ENCODE assay signal across 31 cellular contexts in genomic region chr10:128115356-128115755, GRCh38.
"Had no signal": no experiment of that assay in that cellular context is flagged by ENCODE, and none has a peak within 500 bp of the region (broad histone marks: within the 10 kb centered on the region; RNA-seq: fewer than 3 reads in every experiment).

No MANE protein-coding gene starts in this region.

- H3K9me3 Mint-ChIP-seq: activated CD4-positive, alpha-beta memory T cell treated with anti-CD3 and anti-CD28 coated beads, Interleukin-2, amount 10 ng/mL, durations not matched to agents 7 days and 5 days; activated CD4-positive, alpha-beta T cell treated with anti-CD3 and anti-CD28 coated beads, Interleukin-2, amount 10 ng/mL, durations not matched to agents 24 days and 14 days; activated T-cell treated with anti-CD3 and anti-CD28 coated beads, Interleukin-2, amount 50 U/mL, for 24 hours; dendritic cell treated with granulocyte-macrophage colony-stimulating factor and Interleukin-4, amounts not matched to agents 40 ng/mL and 50 ng/mL, for 4 days; nephron; stimulated activated memory B cell treated with anti-CD40 and anti-IgM and Interleukin-4, amounts not matched to agents 10 μg/mL and 1 μg/mL and 100 μg/mL, for 72 hours; T-helper 1 cell treated with Interleukin-12 subunit alpha and Interleukin-12 subunit beta and Interleukin-4 antibody, amounts not matched to agents 30 μg/mL and 1 μg/mL, for 36 hours had no signal

- DNase-seq: activated CD4-positive, alpha-beta memory T cell treated with anti-CD3 and anti-CD28 coated beads, Interleukin-2, amount 10 ng/mL, durations not matched to agents 7 days and 5 days; activated CD4-positive, alpha-beta T cell treated with anti-CD3 and anti-CD28 coated beads, Interleukin-2, amount 10 ng/mL, durations not matched to agents 24 days and 14 days; activated CD8-positive, alpha-beta memory T cell treated with anti-CD3 and anti-CD28 coated beads, Interleukin-2, amount 50 U/mL, for 48 hours; activated gamma-delta T cell treated with Interleukin-2 at 50 U/mL for 16 hours; activated naive CD4-positive, alpha-beta T cell treated with anti-CD3 and anti-CD28 coated beads, Interleukin-2, amount 50 U/mL, for 16 hours; activated T-cell treated with anti-CD3 and anti-CD28 coated beads, Interleukin-2, amount 50 U/mL, for 24 hours; amniotic stem cell; central memory CD4-positive, alpha-beta T cell; gastrocnemius medialis; glutamatergic neuron; islet precursor cell; left ventricle myocardium inferior; ovary; sigmoid colon; small intestine; stimulated activated CD4-positive, alpha-beta T cell treated with anti-CD3 and anti-CD28 coated beads, Interleukin-1b, Interleukin-23, amount 100 ng/mL, for 48 hours; stimulated activated CD4-positive, alpha-beta T cell treated with anti-CD3 and anti-CD28 coated beads, Interleukin-4, amount 100 ng/mL, for 4 hours; stimulated activated CD8-positive, alpha-beta memory T cell treated with anti-CD3 and anti-CD28 coated beads, Interleukin-4, amount 100 ng/mL, for 48 hours; stomach; T-helper 9 cell; tibial artery; WERI-Rb-1 had no signal

- H3K9me3 ChIP-seq: gastrocnemius medialis, left ventricle myocardium inferior, ovary, sigmoid colon, stomach, tibial artery had no signal

- H3K36me3 Mint-ChIP-seq: stimulated activated memory B cell treated with anti-CD40 and anti-IgM and Interleukin-4, amounts not matched to agents 10 μg/mL and 1 μg/mL and 100 μg/mL, for 72 hours had no signal

- H3K4me3 ChIP-seq: gastrocnemius medialis, left ventricle myocardium inferior, lung, ovary, sigmoid colon, stomach, tibial artery had no signal

- H3K4me3 Mint-ChIP-seq: activated CD4-positive, alpha-beta memory T cell treated with anti-CD3 and anti-CD28 coated beads, Interleukin-2, amount 10 ng/mL, durations not matched to agents 7 days and 5 days; activated CD4-positive, alpha-beta T cell treated with anti-CD3 and anti-CD28 coated beads, Interleukin-2, amount 10 ng/mL, durations not matched to agents 24 days and 14 days; activated T-cell treated with anti-CD3 and anti-CD28 coated beads, Interleukin-2, amount 50 U/mL, for 24 hours; dendritic cell treated with granulocyte-macrophage colony-stimulating factor and Interleukin-4, amounts not matched to agents 40 ng/mL and 50 ng/mL, for 4 days; nephron; stimulated activated memory B cell treated with anti-CD40 and anti-IgM and Interleukin-4, amounts not matched to agents 10 μg/mL and 1 μg/mL and 100 μg/mL, for 72 hours; T-helper 1 cell treated with Interleukin-12 subunit alpha and Interleukin-12 subunit beta and Interleukin-4 antibody, amounts not matched to agents 30 μg/mL and 1 μg/mL, for 36 hours had no signal

- ATAC-seq: activated CD4-positive, CD25-positive, alpha-beta regulatory T cell treated with anti-CD3 and anti-CD28 coated beads, Interleukin-2, amount 50 U/mL, for 24 hours; gastrocnemius medialis; stimulated activated memory B cell treated with anti-CD40 and anti-IgM and Interleukin-4, amounts not matched to agents 10 μg/mL and 1 μg/mL and 100 μg/mL, for 72 hours had no signal

- H3K27ac Mint-ChIP-seq: activated CD4-positive, alpha-beta T cell treated with anti-CD3 and anti-CD28 coated beads, Interleukin-2, amount 10 ng/mL, durations not matched to agents 24 days and 14 days; activated T-cell treated with anti-CD3 and anti-CD28 coated beads, Interleukin-2, amount 50 U/mL, for 24 hours; dendritic cell treated with granulocyte-macrophage colony-stimulating factor and Interleukin-4, amounts not matched to agents 40 ng/mL and 50 ng/mL, for 4 days; nephron; progenitor cell of endocrine pancreas; stimulated activated memory B cell treated with anti-CD40 and anti-IgM and Interleukin-4, amounts not matched to agents 10 μg/mL and 1 μg/mL and 100 μg/mL, for 72 hours; T-helper 1 cell treated with Interleukin-12 subunit alpha and Interleukin-12 subunit beta and Interleukin-4 antibody, amounts not matched to agents 30 μg/mL and 1 μg/mL, for 36 hours had no signal

- H3K4me1 ChIP-seq: gastrocnemius medialis, left ventricle myocardium inferior, sigmoid colon, stomach, tibial artery had no signal

- H3K36me3 ChIP-seq: gastrocnemius medialis, left ventricle myocardium inferior, ovary, sigmoid colon, tibial artery had no signal

- H3K27me3 Mint-ChIP-seq: activated CD4-positive, alpha-beta memory T cell treated with anti-CD3 and anti-CD28 coated beads, Interleukin-2, amount 10 ng/mL, durations not matched to agents 7 days and 5 days; activated CD4-positive, alpha-beta T cell treated with anti-CD3 and anti-CD28 coated beads, Interleukin-2, amount 10 ng/mL, durations not matched to agents 24 days and 14 days; activated T-cell treated with anti-CD3 and anti-CD28 coated beads, Interleukin-2, amount 50 U/mL, for 24 hours; dendritic cell treated with granulocyte-macrophage colony-stimulating factor and Interleukin-4, amounts not matched to agents 40 ng/mL and 50 ng/mL, for 4 days; progenitor cell of endocrine pancreas; stimulated activated memory B cell treated with anti-CD40 and anti-IgM and Interleukin-4, amounts not matched to agents 10 μg/mL and 1 μg/mL and 100 μg/mL, for 72 hours had no signal

- FAIRE-seq: small intestine, TTC549 had no signal

- H3K27me3 ChIP-seq: ovary had no signal

- H3K4me1 Mint-ChIP-seq: nephron; stimulated activated memory B cell treated with anti-CD40 and anti-IgM and Interleukin-4, amounts not matched to agents 10 μg/mL and 1 μg/mL and 100 μg/mL, for 72 hours had no signal

- H3K27ac ChIP-seq: epithelial cell of prostate, gastrocnemius medialis, left ventricle myocardium inferior, ovary, sigmoid colon, stomach, tibial artery, WERI-Rb-1 had no signal
